ENCODE assay signal across 9 cellular contexts in genomic region chr12:16198884-16199283, GRCh38.
DNase-seq lines count a peak whose midpoint lies in the region; ATAC-seq and TF ChIP-seq lines count a peak whose summit lies in the region.
"Had no signal": no experiment of that assay in that cellular context is flagged by ENCODE, and none has a peak within 500 bp of the region (broad histone marks: within the 10 kb centered on the region; RNA-seq: fewer than 3 reads in every experiment).

No MANE protein-coding gene starts in this region.

- H3K27ac ChIP-seq in caudate nucleus (ENCODE audit: low read depth, low read length) (no peak overlapping the region), ascending aorta (no peak overlapping the region)

- H3K4me3 ChIP-seq in ascending aorta = no peak overlapping the region

- H3K27me3 ChIP-seq in ascending aorta = no peaks in the 10 kb centered on the region

- no peak for TF ChIP-seq CTCF in ascending aorta (IDR thresholded peaks at IDR 0.05)

- ATAC-seq in GM19035 (IDR thresholded peaks at IDR 0.05; ENCODE audit: unreplicated experiment) = peak; percentile 87
- ATAC-seq in HG02798 (IDR thresholded peaks at IDR 0.05; ENCODE audit: poor library complexity, unreplicated experiment) = peak; percentile 97

- intact Hi-C loops in ascending aorta (cut with DNase I) = no loop called here

- DNase-seq in Kasumi-1 (lab: John Stamatoyannopoulos, UW) (peak; percentile 7 to 34), iPS DF 19.7 (ENCODE audit: low read depth, low spot score) (peak; percentile 23), caudate nucleus (lab: John Stamatoyannopoulos, UW) (no peak), NCI-H1092 treated with DMSO at 0.1 percent for 48 hours (lab: John Stamatoyannopoulos, UW) (no peak), ascending aorta (ENCODE audit: low spot score in 2 of 2) (no peak)
- no peak for DNase-seq in stimulated activated CD4-positive, alpha-beta T cell treated with anti-CD3 and anti-CD28 coated beads, Interleukin-4, amount 100 ng/mL, for 1 hour
- DNase-seq: T1000 had no signal

- H3K4me1 ChIP-seq in ascending aorta = no peaks in the 10 kb centered on the region

- no peaks in the 10 kb centered on the region for H3K36me3 ChIP-seq in ascending aorta

- peaks cover 0 to 6% of the 10 kb centered on the region in 2 donors for H3K9me3 ChIP-seq in ascending aorta

Comparison
In these comparisons a context has a peak if more than half of its experiments do, and no peak if none do; other contexts are left out.
1. DNase-seq: peak in Kasumi-1 (2 of 2) and iPS DF 19.7 (single experiment); none in caudate nucleus (0 of 61), stimulated activated CD4-positive, alpha-beta T cell treated with anti-CD3 and anti-CD28 coated beads, Interleukin-4, amount 100 ng/mL, for 1 hour (single experiment), NCI-H1092 treated with DMSO at 0.1 percent for 48 hours (single experiment) and ascending aorta (0 of 2).